ENCODE assay signal across 24 cellular contexts in the genomic region with DNA sequence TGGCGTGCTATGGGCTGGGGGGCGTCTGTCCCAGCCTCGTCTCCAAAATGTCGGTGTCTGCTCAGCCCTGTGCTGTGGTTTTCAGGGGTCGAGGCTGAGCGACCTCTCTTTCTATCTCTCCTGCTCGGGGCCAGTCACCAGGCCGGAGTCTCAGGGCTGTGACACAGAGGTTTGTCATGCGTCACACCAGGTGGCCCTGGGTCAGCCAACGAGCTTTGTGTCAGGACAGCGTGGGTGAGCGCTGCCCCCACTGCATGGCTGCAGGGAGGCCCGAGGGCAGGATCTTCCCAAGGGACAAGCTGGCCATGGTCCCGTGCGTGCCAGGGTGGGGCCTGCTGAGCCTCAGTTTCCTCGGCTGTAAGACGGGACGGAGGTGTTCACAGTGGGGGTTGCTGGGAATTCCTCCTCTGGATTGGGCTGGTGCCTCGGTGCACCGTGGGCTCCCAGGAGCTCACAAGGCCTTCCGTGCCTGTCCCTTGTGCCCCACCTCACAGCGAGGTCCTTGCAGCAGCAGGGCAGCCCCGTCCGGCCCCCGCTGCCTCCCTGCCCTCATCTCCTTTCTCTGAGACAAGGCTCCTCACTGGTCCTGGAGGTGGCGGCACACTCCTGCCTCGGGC. TPM values are rescaled to one million over a fixed set of nuclear protein-coding genes. Genes with fewer than 3 reads are reported as not detected.
DNase-seq lines count a peak whose midpoint lies in the region; ATAC-seq, FAIRE-seq and TF ChIP-seq lines count a peak whose summit lies in the region.
"Had no signal": no experiment of that assay in that cellular context is flagged by ENCODE, and none has a peak within 500 bp of the region (broad histone marks: within the 10 kb centered on the region; RNA-seq: fewer than 3 reads in every experiment).

No MANE protein-coding gene starts in this region.

- DNase-seq in A172 (ENCODE audit: low spot score) (peak; percentile 67), RCC 7860 (ENCODE audit: low spot score) (peak; percentile 68), islet precursor cell (peak; percentile 87), putamen (ENCODE audit: low spot score) (no peak), head of caudate nucleus (no peak)
- DNase-seq: activated CD4-positive, alpha-beta T cell treated with anti-CD3 and anti-CD28 coated beads, Interleukin-2, amount 10 ng/mL, durations not matched to agents 7 days and 5 days; activated naive CD4-positive, alpha-beta T cell treated with Interleukin-2 at 50 U/mL for 16 hours; aorta; CD4-positive, alpha-beta memory T cell; H7; hypothalamus; Karpas-422; kidney glomerular epithelial cell; midbrain; NCI-H2171; NCI-H774; stimulated activated naive CD4-positive, alpha-beta T cell; tibial artery had no signal

- ATAC-seq in HG02798 (IDR thresholded peaks at IDR 0.05; ENCODE audit: poor library complexity, unreplicated experiment): no peak
- ATAC-seq in GM21825 (IDR thresholded peaks at IDR 0.05; ENCODE audit: unreplicated experiment): no peak

- no peaks in the 10 kb centered on the region; the same call in 1 of the 2 replicates for H3K4me1 ChIP-seq in HEK293 (ENCODE audit: control insufficient read depth, insufficient read depth, low read length)

- FAIRE-seq in RCC 7860 (lab: Jason Lieb, UNC): no peak
- FAIRE-seq: TTC549 had no signal

- H3K4me3 ChIP-seq in HEK293 (ENCODE audit: low read depth, low read length): no peak overlapping the region
- H3K4me3 ChIP-seq: tibial artery had no signal

- no peak overlapping the region for H3K27ac ChIP-seq in HEK293 (ENCODE audit: extremely low read depth, low read depth, low read length)
- H3K27ac ChIP-seq: RWPE1, tibial artery had no signal

- POLR2A ChIA-PET in HEK293 (lab: Yijun Ruan, JAX): no interaction called here

- no peak for TF ChIP-seq CTCF in HEK293 (tag by site-specific recombination; IDR thresholded peaks at IDR 0.05)

- no peaks in the 10 kb centered on the region for H3K36me3 ChIP-seq in HEK293 (ENCODE audit: control insufficient read depth in 2 of 2, insufficient read depth in 1 of 2, low read length in 2 of 2)
- H3K36me3 ChIP-seq: tibial artery had no signal

- no peaks in the 10 kb centered on the region for H3K9me3 ChIP-seq in HEK293 (ENCODE audit: control insufficient read depth, insufficient read depth, low read depth, low read length)
- H3K9me3 ChIP-seq: tibial artery had no signal

- CTCF ChIA-PET in HEK293 (lab: Yijun Ruan, JAX): no interaction called here

- intact Hi-C loops in head of caudate nucleus (cut with DNase I): no loop called here

TF ChIP-seq in HEK293, 187 proteins besides CTCF, POLR2A, EP300 and RAD21:
- TF ChIP-seq, protein P1, sequence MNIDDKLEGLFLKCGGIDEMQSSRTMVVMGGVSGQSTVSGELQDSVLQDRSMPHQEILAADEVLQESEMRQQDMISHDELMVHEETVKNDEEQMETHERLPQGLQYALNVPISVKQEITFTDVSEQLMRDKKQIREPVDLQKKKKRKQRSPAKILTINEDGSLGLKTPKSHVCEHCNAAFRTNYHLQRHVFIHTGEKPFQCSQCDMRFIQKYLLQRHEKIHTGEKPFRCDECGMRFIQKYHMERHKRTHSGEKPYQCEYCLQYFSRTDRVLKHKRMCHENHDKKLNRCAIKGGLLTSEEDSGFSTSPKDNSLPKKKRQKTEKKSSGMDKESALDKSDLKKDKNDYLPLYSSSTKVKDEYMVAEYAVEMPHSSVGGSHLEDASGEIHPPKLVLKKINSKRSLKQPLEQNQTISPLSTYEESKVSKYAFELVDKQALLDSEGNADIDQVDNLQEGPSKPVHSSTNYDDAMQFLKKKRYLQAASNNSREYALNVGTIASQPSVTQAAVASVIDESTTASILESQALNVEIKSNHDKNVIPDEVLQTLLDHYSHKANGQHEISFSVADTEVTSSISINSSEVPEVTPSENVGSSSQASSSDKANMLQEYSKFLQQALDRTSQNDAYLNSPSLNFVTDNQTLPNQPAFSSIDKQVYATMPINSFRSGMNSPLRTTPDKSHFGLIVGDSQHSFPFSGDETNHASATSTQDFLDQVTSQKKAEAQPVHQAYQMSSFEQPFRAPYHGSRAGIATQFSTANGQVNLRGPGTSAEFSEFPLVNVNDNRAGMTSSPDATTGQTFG (tag by site-specific recombination; IDR thresholded peaks at IDR 0.05; ENCODE audit: borderline replicate concordance): no peak
- 0 out of 2 replicates have a peak, but pooled peaks have one; percentile 7 for TF ChIP-seq ZIC2 (tag by site-specific recombination; IDR thresholded peaks at IDR 0.05)

RNA-seq across cellular contexts. Expression of a gene that starts 50.5 kb away (rescaled TPM):
- total RNA-seq in A172 (2014; rRNA removed; shearing (Covaris generic)): 0.05 TPM in 1 of 2 replicates, not detected in the other
- total RNA-seq: activated CD4-positive, alpha-beta T cell treated with anti-CD3 and anti-CD28 coated beads, Interleukin-2, amount 10 ng/mL, durations not matched to agents 7 days and 5 days; Daoy had no signal

Comparison
In these comparisons a context has a peak if more than half of its experiments do, and no peak if none do; other contexts are left out.
1. DNase-seq: peak in A172 (single experiment), RCC 7860 (single experiment) and islet precursor cell (single experiment); none in putamen (single experiment) and head of caudate nucleus (0 of 42).